8 cellular contexts compared by ENCODE assay signal in the genomic region with DNA sequence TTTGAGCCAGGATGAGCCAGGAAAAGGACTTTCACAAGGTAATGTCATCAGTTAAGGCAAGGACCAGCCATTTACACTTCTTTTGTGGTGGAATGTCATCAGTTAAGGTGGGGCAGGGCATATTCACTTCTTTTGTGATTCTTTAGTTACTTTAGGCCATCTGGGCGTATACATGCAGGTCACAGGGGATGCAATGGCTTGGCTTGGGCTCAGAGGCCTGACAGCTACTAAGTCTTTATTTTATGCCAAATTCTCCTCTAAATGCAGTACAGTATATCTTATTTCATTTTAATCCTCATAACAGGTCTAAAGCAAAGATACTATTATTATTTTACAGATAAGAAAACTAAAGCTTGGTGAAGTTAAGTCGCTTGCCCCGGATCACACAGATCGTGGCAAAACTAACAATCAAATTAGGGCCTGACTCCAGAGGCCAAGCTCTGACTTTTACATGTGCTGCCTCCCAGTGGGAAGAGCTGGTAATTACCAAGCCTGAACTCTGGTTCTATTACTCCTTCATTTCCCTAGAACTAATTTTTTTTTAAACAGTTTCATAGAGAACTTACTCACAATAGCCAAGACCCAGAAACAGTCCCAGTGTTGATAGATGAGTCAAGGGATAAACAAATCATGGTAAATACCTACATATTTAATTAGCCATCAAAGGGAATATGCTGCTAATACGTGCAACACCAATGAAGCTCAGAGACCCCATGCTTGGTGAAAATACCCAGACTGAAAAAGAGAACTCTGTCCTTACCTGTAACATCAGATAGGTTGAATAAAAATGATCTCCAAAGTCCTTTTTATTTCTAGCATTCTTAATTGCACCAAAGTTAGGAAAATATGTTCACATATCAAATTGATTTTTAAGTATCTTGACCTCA. TPM values are rescaled to one million over a fixed set of nuclear protein-coding genes. Genes with fewer than 3 reads are reported as not detected.
DNase-seq lines count a peak whose midpoint lies in the region; ATAC-seq and TF ChIP-seq lines count a peak whose summit lies in the region.

No MANE protein-coding gene starts in this region.

- H3K18ac ChIP-seq in IMR-90 (ENCODE audit: low read depth, low read length), result no peak overlapping the region

- no peak overlapping the region for H2AK9ac ChIP-seq in IMR-90 (replicated peaks; ENCODE audit: low read depth, low read length, poor library complexity)

- peaks cover 2% of the 10 kb centered on the region for H3K4me1 Mint-ChIP-seq in T-helper 17 cell

- peaks cover 33% of the 10 kb centered on the region for H3K27me3 Mint-ChIP-seq in T-helper 17 cell

- WGBS in IMR-90 (ENCODE audit: extremely low coverage in 2 of 2, insufficient read length in 1 of 2), 2 experiments, result 40% methylated on average over 2 of the region's 5 CpGs; no CpG with 5 or more reads in 1 of the 2 experiments

- dilution Hi-C loops in IMR-90 (cut with HindIII; ENCODE audit: low sequenced_read_pairs, unreplicated experiment), result no loop called here

- no peak overlapping the region for H2AK5ac ChIP-seq in IMR-90 (ENCODE audit: low read depth, low read length)

- H4K20me1 ChIP-seq in IMR-90 (ENCODE audit: insufficient read depth, low read length), result no peaks in the 10 kb centered on the region

- peaks cover 6% of the 10 kb centered on the region for H3K36me3 Mint-ChIP-seq in T-helper 17 cell (ENCODE audit: low read depth)

- H3K4me3 ChIP-seq in IMR-90 (ENCODE audit: insufficient read depth, low read depth, low read length), result no peak overlapping the region
- H3K4me3 ChIP-seq in breast epithelium, result no peak overlapping the region

- peaks cover 9% of the 10 kb centered on the region; the same call in 1 of the 2 replicates for H3K27me3 ChIP-seq in IMR-90 (ENCODE audit: control insufficient read depth, insufficient read depth, low read length)
- no peaks in the 10 kb centered on the region for H3K27me3 ChIP-seq in breast epithelium

- no peak overlapping the region for H3K23ac ChIP-seq in IMR-90 (ENCODE audit: low read depth, low read length)

- in situ Hi-C loops in IMR-90 (cut with MboI; ENCODE audit: low sequenced_read_pairs), result no loop called here

- H3K9ac ChIP-seq in IMR-90 (ENCODE audit: low read depth, low read length), result no peak overlapping the region

- no peak overlapping the region for H3K56ac ChIP-seq in IMR-90 (ENCODE audit: extremely low read depth, insufficient read depth, low read length)

- H3K4ac ChIP-seq in IMR-90 (ENCODE audit: low read depth, low read length), result no peak overlapping the region

- no peak overlapping the region for H2BK15ac ChIP-seq in IMR-90 (ENCODE audit: low read depth, low read length)

- CTCF ChIA-PET in IMR-90 (lab: Yijun Ruan, JAX), result interaction anchor here (0.5 to 3.7 kb wide), 15 partner anchors 9 to 944 kb away, joined by 3 to 12 read pairs (median 4); no protein-coding TSS in a partner anchor

- BruUV-seq in IMR-90 (replicated peaks; lab: Mats Ljungman, UMichigan), result no TSS peak

- no peak overlapping the region for H3K14ac ChIP-seq in IMR-90 (replicated peaks; ENCODE audit: low read depth, low read length)

- H3K4me3 Mint-ChIP-seq in T-helper 17 cell, result no peak overlapping the region

- no peak overlapping the region for H3K27ac Mint-ChIP-seq in T-helper 17 cell

- no peak overlapping the region for H4K8ac ChIP-seq in IMR-90 (ENCODE audit: low read depth in 2 of 2, low read length in 2 of 2)

- TF ChIP-seq POLR2A in IMR-90 (IDR thresholded peaks at IDR 0.05; ENCODE audit: low read depth, low read length) (no peak), breast epithelium (IDR thresholded peaks at IDR 0.05) (no peak)

- intact Hi-C loops in IMR-90 (cut with micrococcal nuclease) (loop anchor here (1.0 kb wide), 1 partner anchor 933 kb away; no protein-coding TSS in a partner anchor), breast epithelium (cut with DNase I; ENCODE audit: low total_unique reads) (no loop called here)

- peak; percentile 58 for TF ChIP-seq RAD21 in IMR-90 (IDR thresholded peaks at IDR 0.05; ENCODE audit: low read length)

- H3K27ac ChIP-seq in IMR-90 (ENCODE audit: insufficient read depth, low read length) (no peak overlapping the region), breast epithelium (no peak overlapping the region)

- H4K91ac ChIP-seq in IMR-90 (ENCODE audit: insufficient read depth, low read depth, low read length), result no peak overlapping the region

- no peak overlapping the region for H2BK20ac ChIP-seq in IMR-90 (ENCODE audit: low read depth, low read length)

- no peak overlapping the region for H2BK120ac ChIP-seq in IMR-90 (ENCODE audit: low read depth, low read length)

- H3K4me2 ChIP-seq in IMR-90 (ENCODE audit: low read depth, low read length), result no peak overlapping the region

- H3K9me3 ChIP-seq in IMR-90 (ENCODE audit: control insufficient read depth, insufficient read depth, low read length) (no peaks in the 10 kb centered on the region), T-helper 17 cell (ENCODE audit: control insufficient read depth, low read length, poor library complexity, severe bottlenecking) (no peaks in the 10 kb centered on the region), breast epithelium (no peaks in the 10 kb centered on the region)

- H3K36me3 ChIP-seq in IMR-90 (ENCODE audit: control insufficient read depth, insufficient read depth, low read length) (no peaks in the 10 kb centered on the region), breast epithelium (no peaks in the 10 kb centered on the region)

- DNase-seq in NCI-H1417 (lab: John Stamatoyannopoulos, UW) (peak in 2 of 3 experiments; percentile 38 to 66), NCI-H1417 treated with DMSO at 0.1 percent for 48 hours (lab: John Stamatoyannopoulos, UW) (no peak), IMR-90 (peak; percentile 51), T-helper 17 cell (peak in 1 of 3 donors; percentile 32), breast epithelium (ENCODE audit: low spot score in 2 of 2) (no peak), kidney tubule cell (ENCODE audit: low spot score) (peak; percentile 67)
- DNase-seq in stimulated activated CD4-positive, alpha-beta T cell treated with anti-CD3 and anti-CD28 coated beads, TNF-alpha, amount 100 ng/mL, for 4 hours (ENCODE audit: low read depth in 3 of 3), result peak; percentile 16 to 28 (median 26)

- peaks cover 3% of the 10 kb centered on the region; the same call in 1 of the 2 replicates for H3K4me1 ChIP-seq in IMR-90 (ENCODE audit: control insufficient read depth, insufficient read depth, low read length)
- H3K4me1 ChIP-seq in breast epithelium, result no peaks in the 10 kb centered on the region

- POLR2A ChIA-PET in IMR-90 (lab: Charles Lee; ENCODE audit: unreplicated experiment), result no interaction called here

- H3K79me1 ChIP-seq in IMR-90 (ENCODE audit: low read depth in 1 of 2, low read length in 2 of 2), result no peaks in the 10 kb centered on the region

- no peaks in the 10 kb centered on the region for H3K9me1 ChIP-seq in IMR-90 (ENCODE audit: insufficient read depth, low read length)

- H4K5ac ChIP-seq in IMR-90 (ENCODE audit: low read depth, low read length), result no peak overlapping the region

- TF ChIP-seq CTCF in IMR-90 (conservative IDR thresholded peaks at IDR 0.05; ENCODE audit: low read depth, low read length) (peak; percentile 70), breast epithelium (IDR thresholded peaks at IDR 0.05) (peak; percentile 75 to 80 (median 75))

- peak; percentile 84 for ATAC-seq in GM21529 (IDR thresholded peaks at IDR 0.05; ENCODE audit: unreplicated experiment)
- ATAC-seq in IMR-90 (ENCODE audit: low read depth), result peak; percentile 93
- ATAC-seq in T-helper 17 cell, result peak; percentile 71

- no peak overlapping the region for H2AFZ ChIP-seq in IMR-90 (replicated peaks; ENCODE audit: low read length, poor library complexity)

- no peak overlapping the region for H2BK5ac ChIP-seq in IMR-90 (ENCODE audit: low read depth, low read length, poor library complexity, severe bottlenecking)

TF ChIP-seq in IMR-90, 13 proteins besides CTCF, POLR2A, EP300 and RAD21:
- TF ChIP-seq FOS (IDR thresholded peaks at IDR 0.05; ENCODE audit: low read depth, low read length), result no peak
- TF ChIP-seq SMC3 (IDR thresholded peaks at IDR 0.05; ENCODE audit: low read depth, low read length), result peak; percentile 67

RNA-seq across cellular contexts. Expression of gene C7orf25, which starts 35.4 kb away (rescaled TPM):
- total RNA-seq in IMR-90 (2012; rRNA removed) (6.1 and 8.9 TPM in 2 replicates), T-helper 17 cell (1 to 10 TPM; 1.9 to 2.9 TPM), breast epithelium (10 to 100 TPM; 10.9 to 13.6 (median 11.8) TPM)
- polyA plus RNA-seq in IMR-90 (2012; rRNA removed), result 3.2 and 4.5 TPM in 2 replicates
- 1.8 and 3.0 TPM in 2 replicates for polyA plus RNA-seq in IMR-90 (2012; cell fraction: cytosol; rRNA removed)
- 0.65 and 1.7 TPM in 2 replicates for polyA plus RNA-seq in IMR-90 (2012; cell fraction: nucleus; rRNA removed; ENCODE audit: low replicate concordance)

RNA-seq across cellular contexts. Expression of gene PSMA2, which starts 55.5 kb away (rescaled TPM):
- total RNA-seq in IMR-90 (2012; rRNA removed), result 138 and 217 TPM in 2 replicates
- polyA plus RNA-seq in IMR-90 (2012; rRNA removed), result 98.8 and 106 TPM in 2 replicates
- 28.7 and 34.1 TPM in 2 replicates for polyA plus RNA-seq in IMR-90 (2012; cell fraction: cytosol; rRNA removed)
- 7.1 and 43.4 TPM in 2 replicates for polyA plus RNA-seq in IMR-90 (2012; cell fraction: nucleus; rRNA removed; ENCODE audit: low replicate concordance)
- total RNA-seq in T-helper 17 cell, result 10 to 100 TPM; 42.1 to 49.8 TPM
- 10 to 100 TPM; 52.1 to 69.9 (median 60.2) TPM for total RNA-seq in breast epithelium

RNA-seq across cellular contexts. Expression of gene MRPL32, which starts 55.8 kb away (rescaled TPM):
- total RNA-seq in IMR-90 (2012; rRNA removed) (42.3 and 56.7 TPM in 2 replicates), T-helper 17 cell (10 to 100 TPM; 31.1 to 39.1 TPM), breast epithelium (10 to 100 TPM; 49.0 to 57.7 (median 51.1) TPM)
- polyA plus RNA-seq in IMR-90 (2012; rRNA removed), result 66.6 and 75.3 TPM in 2 replicates
- 15.1 and 18.6 TPM in 2 replicates for polyA plus RNA-seq in IMR-90 (2012; cell fraction: cytosol; rRNA removed)
- polyA plus RNA-seq in IMR-90 (2012; cell fraction: nucleus; rRNA removed; ENCODE audit: low replicate concordance), result 8.5 and 86.7 TPM in 2 replicates

Comparison
In these comparisons a context has a peak if more than half of its experiments do, and no peak if none do; other contexts are left out.
1. DNase-seq: peak in NCI-H1417 (2 of 3), IMR-90 (single experiment), kidney tubule cell (single experiment) and stimulated activated CD4-positive, alpha-beta T cell treated with anti-CD3 and anti-CD28 coated beads, TNF-alpha, amount 100 ng/mL, for 4 hours (3 of 3); none in NCI-H1417 treated with DMSO at 0.1 percent for 48 hours (single experiment) and breast epithelium (0 of 2).
2. Peak in every context shown above with its lines, with median percentiles within 50 percentile points of each other: ATAC-seq.